24 cellular contexts compared by ENCODE assay signal in the genomic region with DNA sequence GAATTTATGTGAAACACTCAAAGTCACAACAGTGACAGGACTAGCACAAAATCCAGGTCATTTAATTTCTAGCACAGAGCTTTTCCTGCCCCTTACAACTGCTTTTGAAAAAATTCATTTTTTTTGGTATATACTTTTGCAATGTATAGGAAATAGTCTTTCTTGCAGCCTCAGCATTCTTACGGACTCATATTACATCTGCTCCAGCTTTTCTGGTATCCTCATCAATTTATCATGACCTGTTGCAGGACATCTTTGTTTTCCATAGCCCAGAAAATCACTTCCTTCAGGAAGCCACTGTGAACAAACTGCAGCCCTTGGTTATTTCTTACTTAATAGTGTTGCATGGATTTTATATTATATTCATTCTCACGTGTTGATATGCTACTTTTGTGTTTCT.
DNase-seq lines count a peak whose midpoint lies in the region; ATAC-seq, FAIRE-seq and TF ChIP-seq lines count a peak whose summit lies in the region.
"Had no signal": no experiment of that assay in that cellular context is flagged by ENCODE, and none has a peak within 500 bp of the region (broad histone marks: within the 10 kb centered on the region; RNA-seq: fewer than 3 reads in every experiment).

No MANE protein-coding gene starts in this region.

- H3K9me3 ChIP-seq in HepG2 (ENCODE audit: low read length) (peaks cover 16% of the 10 kb centered on the region), right lobe of liver (no peaks in the 10 kb centered on the region), K562 (replicated peaks; ENCODE audit: control insufficient read depth, insufficient read depth, low read depth, low read length) (no peaks in the 10 kb centered on the region)
- H3K9me3 ChIP-seq: BE2C, BLaER1 had no signal

- no peak for ATAC-seq in HepG2
- ATAC-seq in right lobe of liver: no peak
- ATAC-seq in K562: no peak
- ATAC-seq: GM12878 had no signal

- 5% methylated on average over 2 of the region's 2 CpGs for WGBS in HepG2 (ENCODE audit: low lambda C conversion rate)
- WGBS in right lobe of liver (ENCODE audit: insufficient coverage, low coverage, low lambda C conversion rate, missing lambda C conversion rate): 21% methylated on average over 2 of the region's 2 CpGs
- WGBS in K562 (ENCODE audit: insufficient coverage, low coverage, missing lambda C conversion rate): 20% methylated on average over 2 of the region's 2 CpGs

- no peak overlapping the region for H3K27ac ChIP-seq in HepG2 (ENCODE audit: extremely low read length, insufficient read depth, low read length)
- H3K27ac ChIP-seq in right lobe of liver: no peak overlapping the region
- peak overlapping the region; percentile 64; the same call in 1 of the 3 replicates for H3K27ac ChIP-seq in K562 (ENCODE audit: extremely low read depth, low read depth, low read length)
- H3K27ac ChIP-seq: 22Rv1, BLaER1 had no signal

- H3K79me2 ChIP-seq in HepG2 (ENCODE audit: insufficient read depth, low read length): no peaks in the 10 kb centered on the region
- H3K79me2 ChIP-seq in K562 (ENCODE audit: control insufficient read depth, insufficient read depth, low read length): no peaks in the 10 kb centered on the region

- no TSS peak for BruUV-seq in HepG2 (replicated peaks; lab: Mats Ljungman, UMichigan)
- no TSS peak for BruUV-seq in K562 (replicated peaks; lab: Mats Ljungman, UMichigan)

- H3K4me2 ChIP-seq in HepG2 (ENCODE audit: low read depth, low read length): no peak overlapping the region
- H3K4me2 ChIP-seq in K562 (ENCODE audit: insufficient read depth, low read length): no peak overlapping the region
- H3K4me2 ChIP-seq: BLaER1 had no signal

- TF ChIP-seq EP300 in HepG2 (IDR thresholded peaks at IDR 0.05; ENCODE audit: low read depth in 2 of 2, low read length in 2 of 2) (no peak), HepG2 (CRISPR knock-in tag; IDR thresholded peaks at IDR 0.05; ENCODE audit: borderline replicate concordance) (no peak), K562 (IDR thresholded peaks at IDR 0.05; ENCODE audit: low read length) (no peak)

- POLR2A ChIA-PET in HepG2 (lab: Yijun Ruan, JAX) (no interaction called here), K562 (lab: Yijun Ruan, JAX) (no interaction called here)

- H3K36me3 ChIP-seq in HepG2 (replicated peaks in 1 of 2; ENCODE audit: control insufficient read depth in 1 of 2, insufficient read depth in 2 of 2, low read length in 2 of 2) (no peaks in the 10 kb centered on the region), right lobe of liver (no peaks in the 10 kb centered on the region), K562 (ENCODE audit: control insufficient read depth, insufficient read depth, low read length) (no peaks in the 10 kb centered on the region)
- H3K36me3 ChIP-seq: BE2C, BLaER1 had no signal

- H3K4me1 ChIP-seq in HepG2 (ENCODE audit: insufficient read depth, low read length): no peaks in the 10 kb centered on the region
- H3K4me1 ChIP-seq in right lobe of liver: no peaks in the 10 kb centered on the region
- peaks cover 0 to 9% of the 10 kb centered on the region in 2 experiments; a peak in 3 of 5 replicates for H3K4me1 ChIP-seq in K562 (replicated peaks in 1 of 2; ENCODE audit: control insufficient read depth in 2 of 2, insufficient read depth in 2 of 2, low read length in 2 of 2)
- H3K4me1 ChIP-seq: BE2C, BLaER1 had no signal

- TF ChIP-seq POLR2A in HepG2 (IDR thresholded peaks at IDR 0.05; ENCODE audit: insufficient read depth in 1 of 2, low read depth in 2 of 2, low read length in 2 of 2): no peak
- no peak for TF ChIP-seq POLR2A in right lobe of liver (IDR thresholded peaks at IDR 0.05)
- no peak for TF ChIP-seq POLR2A in K562 (conservative IDR thresholded peaks at IDR 0.05)

- H3K4me3 ChIP-seq in HepG2 (replicated peaks in 1 of 3; ENCODE audit: insufficient read depth in 1 of 3, low read depth in 2 of 3, low read length in 3 of 3) (no peak overlapping the region), right lobe of liver (no peak overlapping the region), K562 (no peak overlapping the region)
- H3K4me3 ChIP-seq: BLaER1, GM12878 had no signal

- H4K20me1 ChIP-seq in HepG2 (ENCODE audit: insufficient read depth, low read length): no peaks in the 10 kb centered on the region
- no peaks in the 10 kb centered on the region for H4K20me1 ChIP-seq in K562 (replicated peaks; ENCODE audit: control insufficient read depth, insufficient read depth, low read length)
- H4K20me1 ChIP-seq: BLaER1 had no signal

- TF ChIP-seq CTCF in HepG2 (CRISPR knock-in tag; IDR thresholded peaks at IDR 0.05) (no peak), right lobe of liver (IDR thresholded peaks at IDR 0.05) (no peak), K562 (IDR thresholded peaks at IDR 0.05 in 2 of 3, conservative IDR thresholded peaks at IDR 0.05 in 1 of 3; ENCODE audit: insufficient read depth in 2 of 3, low read depth in 1 of 3, low read length in 3 of 3) (no peak)

- no peak for DNase-seq in HepG2 (ENCODE audit: low spot score)
- no peak for DNase-seq in right lobe of liver
- DNase-seq in K562 (ENCODE audit: extremely low read depth in 1 of 4, low spot score in 3 of 4): no peak
- DNase-seq in NCI-H446 treated with DMSO at 0.1 percent for 48 hours (lab: John Stamatoyannopoulos, UW): no peak
- no peak for DNase-seq in NCI-H526 (lab: John Stamatoyannopoulos, UW)
- DNase-seq: ACHN; BE2C; C1 segment of cervical spinal cord; CD4-positive, alpha-beta memory T cell; CD4-positive, CD25-positive, alpha-beta regulatory T cell; CD8-positive, alpha-beta memory T cell; COR-L47; DMS 273 treated with DMSO at 0.1 percent for 48 hours; DMS153; DMS53; DMS79; DND-41; EL; GDM1 had no signal

- TF ChIP-seq RAD21 in HepG2 (CRISPR knock-in tag; IDR thresholded peaks at IDR 0.05) (no peak), K562 (CRISPR knock-in tag; conservative IDR thresholded peaks at IDR 0.05 in 1 of 2, IDR thresholded peaks at IDR 0.05 in 1 of 2) (no peak)

- CTCF ChIA-PET in HepG2 (lab: Yijun Ruan, JAX; ENCODE audit: low intra/inter-chr PET ratio, low total read pairs): no interaction called here
- CTCF ChIA-PET in K562 (lab: Yijun Ruan, JAX; ENCODE audit: low intra/inter-chr PET ratio): no interaction called here

- H3K9ac ChIP-seq in HepG2 (ENCODE audit: insufficient read depth, low read depth, low read length) (no peak overlapping the region), K562 (ENCODE audit: insufficient read depth in 1 of 2, low read depth in 2 of 2, low read length in 2 of 2) (no peak overlapping the region)
- H3K9ac ChIP-seq: BLaER1 had no signal

- H2AFZ ChIP-seq in HepG2 (ENCODE audit: low read length) (no peak overlapping the region), K562 (ENCODE audit: low read depth, low read length) (peak overlapping the region; percentile 74; the same call in 1 of the 2 replicates)

- intact Hi-C loops in HepG2 (cut with micrococcal nuclease; ENCODE audit: unreplicated experiment) (no loop called here), right lobe of liver (cut with DNase I) (no loop called here), K562 (cut with micrococcal nuclease) (no loop called here)

- FAIRE-seq in HepG2 (lab: Jason Lieb, UNC): no peak
- no peak for FAIRE-seq in K562 (lab: Jason Lieb, UNC)
- FAIRE-seq: GM12878, GM12892, GM18507 had no signal

- no peaks in the 10 kb centered on the region for H3K27me3 ChIP-seq in HepG2 (ENCODE audit: control insufficient read depth in 1 of 2, insufficient read depth in 2 of 2, low read length in 2 of 2)
- H3K27me3 ChIP-seq in right lobe of liver: no peaks in the 10 kb centered on the region
- H3K27me3 ChIP-seq in K562 (ENCODE audit: control insufficient read depth in 2 of 2, insufficient read depth in 2 of 2, low read length in 2 of 2): no peaks in the 10 kb centered on the region
- H3K27me3 ChIP-seq: BE2C, BLaER1 had no signal

- in situ Hi-C loops in HepG2 (cut with HindIII; ENCODE audit: extremely low pct_ligation_motif_present, low pct_unique_long_range_greater_than_20kb): no loop called here
- in situ Hi-C loops in K562 (cut with MboI): no loop called here

- H3K9me1 ChIP-seq in K562 (ENCODE audit: control insufficient read depth, insufficient read depth, low read length): no peaks in the 10 kb centered on the region

TF ChIP-seq in HepG2, 621 proteins besides CTCF, POLR2A, EP300 and RAD21:
- peak; percentile 2 to 60; a peak in 2 of 4 replicates for TF ChIP-seq MAFK (conservative IDR thresholded peaks at IDR 0.05 in 1 of 2, IDR thresholded peaks at IDR 0.05 in 1 of 2; ENCODE audit: low read length in 2 of 2)
- TF ChIP-seq MAFF (IDR thresholded peaks at IDR 0.05; ENCODE audit: low read depth, low read length): 0 out of 2 replicates have a peak, but pooled peaks have one; percentile 7
- TF ChIP-seq EZH2 (conservative IDR thresholded peaks at IDR 0.05; ENCODE audit: low read depth, low read length): no peak

TF ChIP-seq in K562, 482 proteins besides CTCF, POLR2A, EP300 and RAD21 (continues in another document):
- TF ChIP-seq KAT8 (IDR thresholded peaks at IDR 0.05; ENCODE audit: low read depth) (no peak), CREM (IDR thresholded peaks at IDR 0.05; ENCODE audit: low read depth) (no peak), BDP1 (IDR thresholded peaks at IDR 0.05; ENCODE audit: insufficient read depth, insufficient read length) (no peak), MBD2 (IDR thresholded peaks at IDR 0.05; ENCODE audit: borderline replicate concordance, low read depth) (no peak), MAFK (IDR thresholded peaks at IDR 0.05; ENCODE audit: low read length) (peak; percentile 72), HMG20B (CRISPR knock-in tag; IDR thresholded peaks at IDR 0.05) (no peak), NR2C2 (CRISPR knock-in tag; IDR thresholded peaks at IDR 0.05) (no peak), NR2C2 (tag; IDR thresholded peaks at IDR 0.05) (no peak)
- TF ChIP-seq, protein P1, sequence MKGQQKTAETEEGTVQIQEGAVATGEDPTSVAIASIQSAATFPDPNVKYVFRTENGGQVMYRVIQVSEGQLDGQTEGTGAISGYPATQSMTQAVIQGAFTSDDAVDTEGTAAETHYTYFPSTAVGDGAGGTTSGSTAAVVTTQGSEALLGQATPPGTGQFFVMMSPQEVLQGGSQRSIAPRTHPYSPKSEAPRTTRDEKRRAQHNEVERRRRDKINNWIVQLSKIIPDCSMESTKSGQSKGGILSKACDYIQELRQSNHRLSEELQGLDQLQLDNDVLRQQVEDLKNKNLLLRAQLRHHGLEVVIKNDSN (CRISPR knock-in tag; IDR thresholded peaks at IDR 0.05): no peak
- TF ChIP-seq, protein P2, sequence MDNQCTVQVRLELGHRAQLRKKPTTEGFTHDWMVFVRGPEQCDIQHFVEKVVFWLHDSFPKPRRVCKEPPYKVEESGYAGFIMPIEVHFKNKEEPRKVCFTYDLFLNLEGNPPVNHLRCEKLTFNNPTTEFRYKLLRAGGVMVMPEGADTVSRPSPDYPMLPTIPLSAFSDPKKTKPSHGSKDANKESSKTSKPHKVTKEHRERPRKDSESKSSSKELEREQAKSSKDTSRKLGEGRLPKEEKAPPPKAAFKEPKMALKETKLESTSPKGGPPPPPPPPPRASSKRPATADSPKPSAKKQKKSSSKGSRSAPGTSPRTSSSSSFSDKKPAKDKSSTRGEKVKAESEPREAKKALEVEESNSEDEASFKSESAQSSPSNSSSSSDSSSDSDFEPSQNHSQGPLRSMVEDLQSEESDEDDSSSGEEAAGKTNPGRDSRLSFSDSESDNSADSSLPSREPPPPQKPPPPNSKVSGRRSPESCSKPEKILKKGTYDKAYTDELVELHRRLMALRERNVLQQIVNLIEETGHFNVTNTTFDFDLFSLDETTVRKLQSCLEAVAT (IDR thresholded peaks at IDR 0.05): no peak
